ENCODE assay signal across 8 cellular contexts in the genomic region with DNA sequence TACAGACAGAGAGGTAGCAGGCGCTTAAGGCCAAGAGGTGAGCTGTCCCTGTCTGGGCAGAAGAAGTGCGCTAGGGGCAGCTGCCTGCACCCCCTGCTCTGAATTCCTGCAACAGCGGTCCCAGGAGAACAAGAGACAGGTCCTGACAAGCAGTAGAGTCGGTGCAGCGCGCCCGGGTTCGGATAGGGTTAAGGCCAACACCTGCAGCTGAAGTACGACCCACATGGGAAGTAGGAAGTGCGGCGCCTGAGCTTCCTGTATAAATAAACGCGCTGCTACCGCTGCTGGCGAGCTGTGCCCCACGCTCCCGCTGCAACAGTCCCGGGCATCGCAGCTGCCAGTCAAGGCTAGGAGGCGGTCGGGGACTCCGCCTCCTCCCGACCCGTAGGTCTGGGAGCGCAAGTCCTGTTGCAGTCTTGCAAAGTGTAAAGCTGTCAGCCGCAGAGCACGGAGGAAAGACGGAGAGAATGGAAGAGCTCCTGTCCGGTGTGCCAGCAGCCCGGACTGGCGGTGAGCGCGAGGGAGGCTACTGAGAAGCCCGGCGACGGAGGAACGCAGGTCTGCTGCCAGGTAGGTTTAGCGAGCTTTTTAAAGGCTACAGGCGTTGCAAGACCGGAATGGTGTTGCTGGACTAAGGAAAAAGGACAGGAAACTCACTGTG.
DNase-seq lines count a peak whose midpoint lies in the region; ATAC-seq and TF ChIP-seq lines count a peak whose summit lies in the region.

A gene (plus strand): TSS at position 290 of the 661 bp plus-strand sequence. CDS start 12,185 bp downstream, outside the sequence.

- H3K79me2 ChIP-seq in OCI-LY3 (ENCODE audit: low read length), result peaks cover 51% of the 10 kb centered on the region

- DNase-seq in COLO829 (ENCODE audit: low spot score) (peak; percentile 51), HuH-7 (ENCODE audit: low spot score) (peak; percentile 31), erythroblast (lab: John Stamatoyannopoulos, UW) (peak; percentile 57 to 65)
- DNase-seq in activated T-cell treated with anti-CD3 and anti-CD28 coated beads, Interleukin-2, amount 50 U/mL, for 1 hour, result peak; percentile 69
- peak; percentile 75 for DNase-seq in stimulated activated CD8-positive, alpha-beta memory T cell treated with anti-CD3 and anti-CD28 coated beads, Interleukin-4, amount 100 ng/mL, for 48 hours

- no peaks in the 10 kb centered on the region for H3K9me3 ChIP-seq in OCI-LY3 (ENCODE audit: insufficient read depth, low read length)
- H3K9me3 ChIP-seq in mucosa of stomach (ENCODE audit: control insufficient read depth, low read length), result no peaks in the 10 kb centered on the region

- peaks cover 13% of the 10 kb centered on the region for H4K20me1 ChIP-seq in OCI-LY3 (ENCODE audit: insufficient read depth, low read length)

- H3K4me1 ChIP-seq in OCI-LY3 (ENCODE audit: low read length), result peaks cover 24% of the 10 kb centered on the region
- H3K4me1 ChIP-seq in mucosa of stomach (ENCODE audit: control insufficient read depth, insufficient read depth, low read length), result peaks cover 22% of the 10 kb centered on the region

- peak; percentile 79 for ATAC-seq in GM21515 (IDR thresholded peaks at IDR 0.05; ENCODE audit: unreplicated experiment)

- TF ChIP-seq POLR2A in erythroblast (IDR thresholded peaks at IDR 0.05; ENCODE audit: low read length), result peak; percentile 50

- no peaks in the 10 kb centered on the region for H3K27me3 ChIP-seq in OCI-LY3 (ENCODE audit: low read depth, low read length)
- no peaks in the 10 kb centered on the region for H3K27me3 ChIP-seq in mucosa of stomach (ENCODE audit: control insufficient read depth, insufficient read depth, low read length)

- H3K27ac ChIP-seq in OCI-LY3 (ENCODE audit: low read length), result peak within 1 kb of the TSS; percentile 82

- H3K36me3 ChIP-seq in OCI-LY3 (replicated peaks; ENCODE audit: low read depth, low read length) (peaks cover 34% of the 10 kb centered on the region), mucosa of stomach (ENCODE audit: control insufficient read depth, insufficient read depth, low read length) (no peaks in the 10 kb centered on the region)

- no peak within 1 kb of the TSS for H2AFZ ChIP-seq in OCI-LY3 (ENCODE audit: low read depth, low read length)

- H3K9ac ChIP-seq in OCI-LY3 (ENCODE audit: low read length) (peak within 1 kb of the TSS; percentile 98), mucosa of stomach (ENCODE audit: low read length) (peak within 1 kb of the TSS; percentile 35)

- H3K4me3 ChIP-seq in OCI-LY3 (ENCODE audit: low read length) (peak within 1 kb of the TSS; percentile 99), mucosa of stomach (ENCODE audit: low read length) (peak within 1 kb of the TSS; percentile 2)

- no peak for TF ChIP-seq CTCF in OCI-LY3 (IDR thresholded peaks at IDR 0.05; ENCODE audit: low read depth, low read length)

- peak within 1 kb of the TSS; percentile 80 for H3K4me2 ChIP-seq in OCI-LY3 (ENCODE audit: low read length)

Comparison
In these comparisons a context has a peak if more than half of its experiments do, and no peak if none do; other contexts are left out.
1. Peak in every context shown above with its lines: DNase-seq, ATAC-seq, H3K4me3 ChIP-seq and H3K27ac ChIP-seq.